17 cellular contexts compared by ENCODE assay signal in genomic region chr7:89681448-89681847, GRCh38.
DNase-seq lines count a peak whose midpoint lies in the region; ATAC-seq, FAIRE-seq and TF ChIP-seq lines count a peak whose summit lies in the region.
"Had no signal": no experiment of that assay in that cellular context is flagged by ENCODE, and none has a peak within 500 bp of the region (broad histone marks: within the 10 kb centered on the region; RNA-seq: fewer than 3 reads in every experiment).

No MANE protein-coding gene starts in this region.

- H3K9me3 Mint-ChIP-seq in chondrocyte (ENCODE audit: low read depth), result peaks cover 3% of the 10 kb centered on the region
- H3K9me3 Mint-ChIP-seq: H9 had no signal

- TF ChIP-seq CTCF in right atrium auricular region (IDR thresholded peaks at IDR 0.05), result no peak
- TF ChIP-seq CTCF in PC-3 (conservative IDR thresholded peaks at IDR 0.05; ENCODE audit: low read depth, low read length), result no peak
- TF ChIP-seq CTCF in prostate gland (IDR thresholded peaks at IDR 0.05), result no peak
- no peak for TF ChIP-seq CTCF in osteoblast (IDR thresholded peaks at IDR 0.05; ENCODE audit: extremely low read depth, low read depth, low read length)
- no peak for TF ChIP-seq CTCF in chondrocyte (IDR thresholded peaks at IDR 0.05)

- H3K9ac ChIP-seq in PC-3 (ENCODE audit: low read length), result no peak overlapping the region
- H3K9ac ChIP-seq: BLaER1 had no signal

- H4K20me1 ChIP-seq in PC-3 (ENCODE audit: low read length) (no peaks in the 10 kb centered on the region), osteoblast (ENCODE audit: insufficient read depth, low read length) (no peaks in the 10 kb centered on the region)
- H4K20me1 ChIP-seq: BLaER1 had no signal

- no peaks in the 10 kb centered on the region for H3K4me1 Mint-ChIP-seq in chondrocyte (ENCODE audit: low read depth)
- H3K4me1 Mint-ChIP-seq: CD14-positive monocyte; CD4-positive, alpha-beta memory T cell; H9 had no signal

- H3K27me3 ChIP-seq in right atrium auricular region (no peaks in the 10 kb centered on the region), PC-3 (ENCODE audit: low read length) (no peaks in the 10 kb centered on the region), prostate gland (replicated peaks; ENCODE audit: insufficient read depth) (no peaks in the 10 kb centered on the region), osteoblast (ENCODE audit: insufficient read depth, low read length) (no peaks in the 10 kb centered on the region)
- H3K27me3 ChIP-seq: BLaER1 had no signal

- no peak overlapping the region for H3K4me3 Mint-ChIP-seq in chondrocyte (ENCODE audit: unreplicated experiment)
- H3K4me3 Mint-ChIP-seq: CD14-positive monocyte; CD4-positive, alpha-beta memory T cell; H9 had no signal

- H3K27ac ChIP-seq in right atrium auricular region, result no peak overlapping the region
- H3K27ac ChIP-seq in PC-3 (ENCODE audit: low read length), result no peak overlapping the region
- peak overlapping the region in 1 of 2 donors; percentile 70 for H3K27ac ChIP-seq in prostate gland
- H3K27ac ChIP-seq in osteoblast (ENCODE audit: low read depth, low read length), result no peak overlapping the region
- H3K27ac ChIP-seq: BLaER1 had no signal

- BruUV-seq in PC-3 (replicated peaks; lab: Mats Ljungman, UMichigan), result no TSS peak

- no peaks in the 10 kb centered on the region for H3K36me3 Mint-ChIP-seq in chondrocyte (ENCODE audit: low read depth)
- H3K36me3 Mint-ChIP-seq: CD14-positive monocyte; CD4-positive, alpha-beta memory T cell had no signal

- peak; percentile 30 for FAIRE-seq in urothelium cell line (lab: Jason Lieb, UNC)
- FAIRE-seq in GM19239 (lab: Jason Lieb, UNC), result no peak
- FAIRE-seq: H1, HepG2 had no signal

- H3K4me3 ChIP-seq in right atrium auricular region (no peak overlapping the region), PC-3 (ENCODE audit: low read length) (no peak overlapping the region), prostate gland (no peak overlapping the region), osteoblast (ENCODE audit: insufficient read depth, low read length) (no peak overlapping the region)
- H3K4me3 ChIP-seq: BLaER1 had no signal

- peak; percentile 42 for ATAC-seq in Right ventricle myocardium inferior
- ATAC-seq in PC-3, result peak; percentile 42
- ATAC-seq: HepG2 had no signal

- CTCF ChIA-PET in PC-3 (lab: Charles Lee), result no interaction called here

- H3K79me2 ChIP-seq in PC-3 (ENCODE audit: low read length) (no peaks in the 10 kb centered on the region), osteoblast (ENCODE audit: insufficient read depth, low read length) (no peaks in the 10 kb centered on the region)

- H3K4me1 ChIP-seq in right atrium auricular region, result no peaks in the 10 kb centered on the region
- H3K4me1 ChIP-seq in PC-3 (ENCODE audit: insufficient read depth, low read length), result no peaks in the 10 kb centered on the region
- peaks cover 3% of the 10 kb centered on the region for H3K4me1 ChIP-seq in prostate gland (replicated peaks)
- H3K4me1 ChIP-seq in osteoblast (ENCODE audit: insufficient read depth, low read length), result no peaks in the 10 kb centered on the region
- H3K4me1 ChIP-seq: BLaER1 had no signal

- H3K36me3 ChIP-seq in right atrium auricular region (no peaks in the 10 kb centered on the region), PC-3 (ENCODE audit: low read depth, low read length) (no peaks in the 10 kb centered on the region), prostate gland (no peaks in the 10 kb centered on the region), osteoblast (ENCODE audit: insufficient read depth, low read length) (no peaks in the 10 kb centered on the region)
- H3K36me3 ChIP-seq: BLaER1 had no signal

- POLR2A ChIA-PET in PC-3 (lab: Charles Lee; ENCODE audit: unreplicated experiment), result no interaction called here

- H2AFZ ChIP-seq in PC-3 (ENCODE audit: low read length), result no peak overlapping the region
- no peak overlapping the region for H2AFZ ChIP-seq in osteoblast (ENCODE audit: low read length)

- H3K9me2 ChIP-seq in PC-3 (replicated peaks; ENCODE audit: low read length), result no peaks in the 10 kb centered on the region

- intact Hi-C loops in Right ventricle myocardium inferior (cut with DNase I), result no loop called here
- intact Hi-C loops in PC-3 (cut with micrococcal nuclease), result no loop called here
- intact Hi-C loops in prostate gland (cut with DNase I), result no loop called here

- DNase-seq in Right ventricle myocardium inferior (ENCODE audit: missing footprints) (no peak), right atrium auricular region (ENCODE audit: low spot score) (no peak), PC-3 (no peak), prostate gland (ENCODE audit: low spot score) (peak; percentile 4), urothelium cell line (ENCODE audit: low spot score) (no peak), osteoblast (ENCODE audit: insufficient read length, low spot score, missing footprints) (no peak), chondrocyte (ENCODE audit: low spot score) (no peak), GM19239 (ENCODE audit: insufficient read length, low spot score) (no peak)
- DNase-seq: 8988T; CD4-positive, alpha-beta memory T cell; DMS79 treated with DMSO at 0.1 percent for 48 hours; GF-D8; H9 had no signal

- H3K4me2 ChIP-seq in PC-3 (ENCODE audit: low read length) (no peak overlapping the region), osteoblast (ENCODE audit: insufficient read depth, low read length) (no peak overlapping the region)
- H3K4me2 ChIP-seq: BLaER1 had no signal

- H3F3A ChIP-seq in PC-3 (ENCODE audit: low read length, unreplicated experiment), result no peaks in the 10 kb centered on the region

- H3K27me3 Mint-ChIP-seq in chondrocyte (ENCODE audit: low read depth), result peaks cover 2% of the 10 kb centered on the region
- H3K27me3 Mint-ChIP-seq: CD4-positive, alpha-beta memory T cell had no signal

- H3K9me3 ChIP-seq in right atrium auricular region (no peaks in the 10 kb centered on the region), PC-3 (ENCODE audit: low read length) (no peaks in the 10 kb centered on the region), prostate gland (no peaks in the 10 kb centered on the region), osteoblast (ENCODE audit: low read depth, low read length) (no peaks in the 10 kb centered on the region)
- H3K9me3 ChIP-seq: BLaER1 had no signal

- no peak overlapping the region for H3K27ac Mint-ChIP-seq in chondrocyte (ENCODE audit: unreplicated experiment)
- H3K27ac Mint-ChIP-seq: CD14-positive monocyte; CD4-positive, alpha-beta memory T cell; H9 had no signal

- WGBS in prostate gland, result 0% methylated on average over 1 of the region's 1 CpG

- no peak for TF ChIP-seq POLR2A in prostate gland (IDR thresholded peaks at IDR 0.05)
